In genomic region chr19:19628499-19629134, GRCh38 we compare ENCODE assay signal across 1 cellular context.
TF ChIP-seq lines count a peak whose summit lies in the region.

No MANE protein-coding gene starts in this region.

TF ChIP-seq in GM12878, 131 proteins besides CTCF, POLR2A, EP300 and RAD21:
- TF ChIP-seq GABPA (IDR thresholded peaks at IDR 0.05; ENCODE audit: low read depth) (no peak), NR2F1 (conservative IDR thresholded peaks at IDR 0.05) (no peak), POU2F2 (IDR thresholded peaks at IDR 0.05; ENCODE audit: borderline replicate concordance, low read depth, low read length) (no peak; the same call in 2 of the 3 replicates), SMC3 (IDR thresholded peaks at IDR 0.05; ENCODE audit: borderline replicate concordance, low read length) (no peak), CEBPB (IDR thresholded peaks at IDR 0.05; ENCODE audit: borderline replicate concordance in 1 of 2, low read depth in 2 of 2, low read length in 2 of 2) (no peak), EGR1 (IDR thresholded peaks at IDR 0.05; ENCODE audit: borderline replicate concordance in 1 of 2, low read depth in 2 of 2, low read length in 2 of 2) (peak in 1 of 2 experiments; percentile 68; a peak in 2 of 3 replicates), ZNF384 (IDR thresholded peaks at IDR 0.05; ENCODE audit: borderline replicate concordance, low read depth, low read length) (no peak), ZBTB11 (CRISPR knock-in tag; IDR thresholded peaks at IDR 0.05) (no peak), KDM1A (IDR thresholded peaks at IDR 0.05; ENCODE audit: borderline replicate concordance) (no peak), CHD4 (IDR thresholded peaks at IDR 0.05) (no peak), MAX (IDR thresholded peaks at IDR 0.05; ENCODE audit: low read depth, low read length) (no peak), RAD51 (IDR thresholded peaks at IDR 0.05) (no peak), PAX5 (IDR thresholded peaks at IDR 0.05; ENCODE audit: borderline replicate concordance, low read depth, low read length) (0 out of 2 replicates have a peak, but pooled peaks have one; percentile 1)
